Comparison of ENCODE assay signal across 9 cellular contexts in the genomic region with DNA sequence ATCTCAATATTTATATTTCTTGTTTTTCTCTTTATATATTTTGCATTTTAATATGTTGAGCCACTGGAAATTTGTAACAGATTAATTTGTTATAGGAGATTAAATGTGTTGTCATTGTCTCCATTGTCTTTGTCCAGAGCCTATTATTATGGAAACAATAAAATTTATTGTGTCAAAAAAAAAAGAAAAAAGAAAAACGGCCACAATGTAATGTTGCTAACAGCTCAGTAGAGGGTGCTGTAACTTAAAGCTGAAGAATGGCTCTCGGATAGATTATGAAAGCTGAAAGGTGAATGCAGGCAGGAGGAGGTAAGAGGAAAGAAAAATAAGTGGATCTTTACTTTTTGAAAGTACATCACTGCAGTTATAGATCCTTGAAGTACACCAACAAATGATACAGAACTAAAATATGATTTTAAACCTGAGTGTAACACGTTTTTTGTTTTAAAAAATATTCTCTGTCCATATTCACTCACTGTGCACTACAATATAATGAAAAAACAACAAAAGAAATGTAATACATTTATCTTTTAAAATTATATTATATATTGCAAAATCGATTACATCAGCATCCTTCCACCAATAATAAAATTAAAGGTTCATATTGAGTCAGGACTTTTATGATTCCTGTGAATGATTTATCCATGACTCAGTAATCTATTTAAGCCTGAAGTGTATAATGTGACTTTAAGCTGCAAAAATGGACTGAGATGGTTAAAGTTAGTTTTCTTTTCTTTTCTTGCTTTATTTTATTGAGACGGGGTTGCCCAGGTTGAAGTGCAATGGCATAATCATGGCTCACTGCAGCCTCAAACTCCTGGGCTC. TPM values are rescaled to one million over a fixed set of nuclear protein-coding genes. Genes with fewer than 3 reads are reported as not detected.
DNase-seq lines count a peak whose midpoint lies in the region; ATAC-seq and TF ChIP-seq lines count a peak whose summit lies in the region.
"Not testable (repeated sequence)": the region's sequence is repeated elsewhere in the genome, so short reads cannot be mapped to it uniquely, and the experiment has no call there.
"Had no signal": no experiment of that assay in that cellular context is flagged by ENCODE, and none has a peak within 500 bp of the region (broad histone marks: within the 10 kb centered on the region; RNA-seq: fewer than 3 reads in every experiment).

No MANE protein-coding gene starts in this region.

- not testable (repeated sequence) for H3K4me2 ChIP-seq in PC-9

- H3K79me2 ChIP-seq in PC-9 (ENCODE audit: low read depth): not testable (repeated sequence)

- POLR2A ChIA-PET in A673 (lab: Charles Lee; ENCODE audit: low non-redundant PET); HEK293T (lab: Yijun Ruan, JAX): not testable (repeated sequence)
- POLR2A ChIA-PET in PC-9 (lab: Charles Lee; ENCODE audit: unreplicated experiment): interaction anchor here (0.7 kb wide), 1 partner anchor 118 kb away, joined by 8 read pairs; no protein-coding TSS in a partner anchor

- DNase-seq in A673 (ENCODE audit: low spot score) (peak; percentile 41), NB4 (ENCODE audit: low read depth) (peak; percentile 21), PC-9 (peak in 1 of 2 experiments; percentile 46)
- DNase-seq in GM12864 (ENCODE audit: low read depth); HEK293T (ENCODE audit: extremely low spot score); astrocyte of the spinal cord (ENCODE audit: low read depth, low spot score); foreskin keratinocyte; natural killer cell: not testable (repeated sequence)

- not testable (repeated sequence) for BruUV-seq in A673 (replicated peaks; lab: Mats Ljungman, UMichigan); PC-9 (replicated peaks; lab: Mats Ljungman, UMichigan)

- not testable (repeated sequence) for H2AFZ ChIP-seq in PC-9

- H3K27ac ChIP-seq in A673 (ENCODE audit: low read depth, low read length, poor library complexity, severe bottlenecking); PC-9: not testable (repeated sequence)
- peak overlapping the region; percentile 52 for H3K27ac ChIP-seq in foreskin keratinocyte

- not testable (repeated sequence) for H3K27ac Mint-ChIP-seq in natural killer cell

- TF ChIP-seq POLR2A in NB4 (IDR thresholded peaks at IDR 0.05; ENCODE audit: extremely low read depth, insufficient read length): not testable (repeated sequence)

- not testable (repeated sequence) for H3K27me3 ChIP-seq in A673 (replicated peaks; ENCODE audit: insufficient read depth, low read depth, low read length, poor library complexity); PC-9 (ENCODE audit: insufficient read depth, low read depth); foreskin keratinocyte

- peak; percentile 61 for ATAC-seq in foreskin keratinocyte
- peak; percentile 75 to 90 (median 84) for ATAC-seq in natural killer cell

- not testable (repeated sequence) for H3K9me3 ChIP-seq in A673 (ENCODE audit: low read depth, low read length, poor library complexity, severe bottlenecking); PC-9 (ENCODE audit: insufficient read depth, low read depth)

- not testable (repeated sequence) for H3K4me1 Mint-ChIP-seq in natural killer cell

- H3K4me3 Mint-ChIP-seq in natural killer cell: not testable (repeated sequence)

- intact Hi-C loops in A673 (cut with micrococcal nuclease; ENCODE audit: unreplicated experiment); PC-9 (cut with micrococcal nuclease; ENCODE audit: unreplicated experiment); natural killer cell (cut with micrococcal nuclease): not testable (repeated sequence)

- not testable (repeated sequence) for H3K4me3 ChIP-seq in A673 (ENCODE audit: low read depth, low read length, poor library complexity, severe bottlenecking); GM12864 (ENCODE audit: low read depth, low read length); NB4 (ENCODE audit: low read depth, low read length); PC-9; astrocyte of the spinal cord (ENCODE audit: low read depth, low read length)

- peaks cover 22% of the 10 kb centered on the region for H3F3A ChIP-seq in PC-9 (ENCODE audit: insufficient read depth, low read depth)

- in situ Hi-C loops in astrocyte of the spinal cord (cut with HindIII; ENCODE audit: low sequenced_read_pairs): not testable (repeated sequence)

- H3K36me3 ChIP-seq in A673 (ENCODE audit: insufficient read depth, low read length, poor library complexity, severe bottlenecking); PC-9 (ENCODE audit: low read depth): not testable (repeated sequence)

- TF ChIP-seq CTCF in A673 (conservative IDR thresholded peaks at IDR 0.05; ENCODE audit: low read depth, low read length) (peak; percentile 58), GM12864 (IDR thresholded peaks at IDR 0.05; ENCODE audit: low read depth, low read length, missing control alignments) (peak; percentile 37), NB4 (IDR thresholded peaks at IDR 0.05; ENCODE audit: low read depth, low read length) (peak; percentile 26), PC-9 (conservative IDR thresholded peaks at IDR 0.05) (peak; percentile 94), astrocyte of the spinal cord (IDR thresholded peaks at IDR 0.05; ENCODE audit: low read depth, low read length) (peak; percentile 53), foreskin keratinocyte (conservative IDR thresholded peaks at IDR 0.05) (peak; percentile 63), natural killer cell (IDR thresholded peaks at IDR 0.05) (peak; percentile 78)

- H3K9me2 ChIP-seq in PC-9 (ENCODE audit: insufficient read depth): not testable (repeated sequence)

- H3K36me3 Mint-ChIP-seq in natural killer cell: not testable (repeated sequence)

- H3K27me3 Mint-ChIP-seq in natural killer cell (ENCODE audit: low read depth in 2 of 2): peaks cover 13 to 16% of the 10 kb centered on the region in 2 donors

- H4K20me1 ChIP-seq in PC-9 (ENCODE audit: insufficient read depth): not testable (repeated sequence)

- not testable (repeated sequence) for H3K4me1 ChIP-seq in A673 (ENCODE audit: insufficient read depth, low read length, poor library complexity, severe bottlenecking)
- H3K4me1 ChIP-seq in PC-9 (replicated peaks; ENCODE audit: insufficient read depth) (peaks cover 33% of the 10 kb centered on the region), foreskin keratinocyte (peaks cover 14% of the 10 kb centered on the region)

- CTCF ChIA-PET in A673 (lab: Charles Lee); PC-9 (lab: Charles Lee): not testable (repeated sequence)
- CTCF ChIA-PET in HEK293T (lab: Yijun Ruan, JAX): interaction anchor here (0.6 kb wide), 1 partner anchor 141 kb away, joined by 4 read pairs; no protein-coding TSS in a partner anchor

- H3K9me3 Mint-ChIP-seq in natural killer cell: not testable (repeated sequence)

TF ChIP-seq in HEK293T, 16 proteins besides CTCF, POLR2A, EP300 and RAD21:
- peak; percentile 97 for TF ChIP-seq ZNF384 (IDR thresholded peaks at IDR 0.05)

RNA-seq across cellular contexts. Expression of gene SLC25A24, which starts 14.7 kb away (rescaled TPM):
- total RNA-seq in A673 (2021) (34.5 and 35.4 TPM in 2 replicates), PC-9 (2021) (47.3 and 60.5 TPM in 2 replicates), foreskin keratinocyte (60.0 and 60.9 TPM in 2 replicates), natural killer cell (10 to 100 TPM in 2 of 3 donors, 1 to 10 TPM in 1; 7.6 to 11.5 (median 11.3) TPM)
- polyA plus RNA-seq in foreskin keratinocyte: 16.7 and 20.7 TPM in 2 replicates

RNA-seq across cellular contexts. Expression of gene NBPF4, which starts 29.0 kb away (rescaled TPM):
- total RNA-seq in A673 (2021) (not detected in 2 replicates), PC-9 (2021) (0.68 and 0.70 TPM in 2 replicates), foreskin keratinocyte (not detected in 2 replicates), natural killer cell (not detected)
- polyA plus RNA-seq in foreskin keratinocyte: not detected in 2 replicates
- total RNA-seq: lower leg skin had no signal

Comparison
In these comparisons a context has a peak if more than half of its experiments do, and no peak if none do; other contexts are left out.
1. CTCF ChIP-seq: peak in every context shown above with its lines; median percentile 94 in PC-9; 78 in natural killer cell; 63 in foreskin keratinocyte; 58 in A673; 53 in astrocyte of the spinal cord; 37 in GM12864; 26 in NB4.